In genomic region chr19:1057185-1057857, GRCh38 we compare ENCODE assay signal across 8 cellular contexts. TPM values are rescaled to one million over a fixed set of nuclear protein-coding genes. Genes with fewer than 3 reads are reported as not detected.
DNase-seq lines count a peak whose midpoint lies in the region; ATAC-seq and TF ChIP-seq lines count a peak whose summit lies in the region.

No MANE protein-coding gene starts in this region.

- no peaks in the 10 kb centered on the region for H3F3A ChIP-seq in DOHH2 (ENCODE audit: control insufficient read depth, insufficient read depth)

- H3K79me2 ChIP-seq in DOHH2 (ENCODE audit: control insufficient read depth, low read length) = no peaks in the 10 kb centered on the region

- H4K20me1 ChIP-seq in DOHH2 (ENCODE audit: control insufficient read depth, insufficient read depth, low read depth, low read length) = no peaks in the 10 kb centered on the region

- no peak overlapping the region for H3K27ac ChIP-seq in DOHH2 (ENCODE audit: low read depth, low read length)
- no peak overlapping the region for H3K27ac ChIP-seq in liver (ENCODE audit: low read depth in 1 of 2, low read length in 2 of 2)

- peak; percentile 74 to 81 for ATAC-seq in activated T-cell treated with anti-CD3 and anti-CD28 coated beads, Interleukin-2, amount 50 U/mL, for 4 hours
- no peak for ATAC-seq in HG03025 (IDR thresholded peaks at IDR 0.05; ENCODE audit: low FRiP score, unreplicated experiment)

- no peaks in the 10 kb centered on the region for H3K27me3 Mint-ChIP-seq in activated T-cell treated with anti-CD3 and anti-CD28 coated beads, Interleukin-2, amount 50 U/mL, for 4 hours (ENCODE audit: low read depth)
- H3K27me3 Mint-ChIP-seq in type B pancreatic cell = no peaks in the 10 kb centered on the region

- H3K36me3 ChIP-seq in DOHH2 (ENCODE audit: control insufficient read depth, low read length) = peaks cover 19% of the 10 kb centered on the region
- no peaks in the 10 kb centered on the region for H3K36me3 ChIP-seq in liver (ENCODE audit: control insufficient read depth in 4 of 4, insufficient read depth in 3 of 4, low read depth in 1 of 4, low read length in 3 of 4)

- H3K4me1 Mint-ChIP-seq in activated T-cell treated with anti-CD3 and anti-CD28 coated beads, Interleukin-2, amount 50 U/mL, for 4 hours (ENCODE audit: low read depth) = peaks cover 25% of the 10 kb centered on the region
- no peaks in the 10 kb centered on the region for H3K4me1 Mint-ChIP-seq in type B pancreatic cell (ENCODE audit: unreplicated experiment)

- H3K4me3 ChIP-seq in DOHH2 (ENCODE audit: low read length) = no peak overlapping the region
- no peak overlapping the region for H3K4me3 ChIP-seq in liver (ENCODE audit: low read depth in 1 of 3, low read length in 3 of 3)

- no peak overlapping the region for H3K4me2 ChIP-seq in DOHH2 (ENCODE audit: low read length)

- H3K27me3 ChIP-seq in DOHH2 (ENCODE audit: control insufficient read depth, low read length) (no peaks in the 10 kb centered on the region), liver (ENCODE audit: control insufficient read depth in 4 of 4, insufficient read depth in 4 of 4, low read length in 3 of 4) (no peaks in the 10 kb centered on the region)

- no peaks in the 10 kb centered on the region for H3K9me3 Mint-ChIP-seq in activated T-cell treated with anti-CD3 and anti-CD28 coated beads, Interleukin-2, amount 50 U/mL, for 4 hours
- no peaks in the 10 kb centered on the region for H3K9me3 Mint-ChIP-seq in type B pancreatic cell

- H3K9ac ChIP-seq in liver (ENCODE audit: low read depth in 1 of 2, low read length in 2 of 2) = no peak overlapping the region

- H3K27ac Mint-ChIP-seq in type B pancreatic cell = no peak overlapping the region

- TF ChIP-seq CTCF in DOHH2 (IDR thresholded peaks at IDR 0.05; ENCODE audit: low read depth, low read length, poor library complexity, severe bottlenecking) = peak; percentile 62
- peak; percentile 3 for TF ChIP-seq CTCF in liver (IDR thresholded peaks at IDR 0.05; ENCODE audit: low read depth, low read length, missing input control)
- TF ChIP-seq CTCF in type B pancreatic cell (conservative IDR thresholded peaks at IDR 0.05) = no peak

- H3K36me3 Mint-ChIP-seq in activated T-cell treated with anti-CD3 and anti-CD28 coated beads, Interleukin-2, amount 50 U/mL, for 4 hours (ENCODE audit: insufficient read depth) = peaks cover 11% of the 10 kb centered on the region
- peaks cover 3% of the 10 kb centered on the region for H3K36me3 Mint-ChIP-seq in type B pancreatic cell

- DNase-seq in Kasumi-1 (lab: John Stamatoyannopoulos, UW) (peak; percentile 21 to 32), type B pancreatic cell (ENCODE audit: extremely low spot score, unreplicated experiment) (no peak), NCI-H774 (lab: John Stamatoyannopoulos, UW) (no peak)
- peak; percentile 44 for DNase-seq in activated T-cell treated with anti-CD3 and anti-CD28 coated beads, Interleukin-2, amount 50 U/mL, for 4 hours
- DNase-seq in stimulated activated CD4-positive, alpha-beta T cell treated with anti-CD3 and anti-CD28 coated beads, Interleukin-2, amount 100 ng/mL, for 24 hours = no peak

- no peak overlapping the region for H3K4me3 Mint-ChIP-seq in activated T-cell treated with anti-CD3 and anti-CD28 coated beads, Interleukin-2, amount 50 U/mL, for 4 hours
- H3K4me3 Mint-ChIP-seq in type B pancreatic cell = no peak overlapping the region

- WGBS in liver = 56% methylated on average over 3 of the region's 3 CpGs

- H3K9me3 ChIP-seq in DOHH2 (ENCODE audit: control insufficient read depth, insufficient read depth, low read length) = no peaks in the 10 kb centered on the region
- peaks cover 0 to 13% (median 0%) of the 10 kb centered on the region in 4 donors for H3K9me3 ChIP-seq in liver (ENCODE audit: control insufficient read depth in 4 of 4, low read length in 3 of 4)

- H3K4me1 ChIP-seq in DOHH2 (ENCODE audit: control insufficient read depth, low read length) = peaks cover 10% of the 10 kb centered on the region; the same call in 1 of the 2 replicates
- no peaks in the 10 kb centered on the region for H3K4me1 ChIP-seq in liver (ENCODE audit: control insufficient read depth in 4 of 4, insufficient read depth in 4 of 4, low read length in 3 of 4)

- TF ChIP-seq RAD21 in liver (IDR thresholded peaks at IDR 0.05) = no peak

- no peaks in the 10 kb centered on the region for H3K9me2 ChIP-seq in DOHH2 (replicated peaks; ENCODE audit: control insufficient read depth, low read length)

TF ChIP-seq in liver, 16 proteins besides CTCF, POLR2A, EP300 and RAD21:
- TF ChIP-seq FOXA1 (IDR thresholded peaks at IDR 0.05) (no peak), YY1 (IDR thresholded peaks at IDR 0.05) (no peak), RXRA (IDR thresholded peaks at IDR 0.05) (no peak), EGR1 (IDR thresholded peaks at IDR 0.05; ENCODE audit: low read depth in 2 of 2) (no peak), FOXA2 (IDR thresholded peaks at IDR 0.05) (no peak), HNF4A (conservative IDR thresholded peaks at IDR 0.05) (no peak), NR2F2 (IDR thresholded peaks at IDR 0.05) (no peak)
- TF ChIP-seq, protein P1, sequence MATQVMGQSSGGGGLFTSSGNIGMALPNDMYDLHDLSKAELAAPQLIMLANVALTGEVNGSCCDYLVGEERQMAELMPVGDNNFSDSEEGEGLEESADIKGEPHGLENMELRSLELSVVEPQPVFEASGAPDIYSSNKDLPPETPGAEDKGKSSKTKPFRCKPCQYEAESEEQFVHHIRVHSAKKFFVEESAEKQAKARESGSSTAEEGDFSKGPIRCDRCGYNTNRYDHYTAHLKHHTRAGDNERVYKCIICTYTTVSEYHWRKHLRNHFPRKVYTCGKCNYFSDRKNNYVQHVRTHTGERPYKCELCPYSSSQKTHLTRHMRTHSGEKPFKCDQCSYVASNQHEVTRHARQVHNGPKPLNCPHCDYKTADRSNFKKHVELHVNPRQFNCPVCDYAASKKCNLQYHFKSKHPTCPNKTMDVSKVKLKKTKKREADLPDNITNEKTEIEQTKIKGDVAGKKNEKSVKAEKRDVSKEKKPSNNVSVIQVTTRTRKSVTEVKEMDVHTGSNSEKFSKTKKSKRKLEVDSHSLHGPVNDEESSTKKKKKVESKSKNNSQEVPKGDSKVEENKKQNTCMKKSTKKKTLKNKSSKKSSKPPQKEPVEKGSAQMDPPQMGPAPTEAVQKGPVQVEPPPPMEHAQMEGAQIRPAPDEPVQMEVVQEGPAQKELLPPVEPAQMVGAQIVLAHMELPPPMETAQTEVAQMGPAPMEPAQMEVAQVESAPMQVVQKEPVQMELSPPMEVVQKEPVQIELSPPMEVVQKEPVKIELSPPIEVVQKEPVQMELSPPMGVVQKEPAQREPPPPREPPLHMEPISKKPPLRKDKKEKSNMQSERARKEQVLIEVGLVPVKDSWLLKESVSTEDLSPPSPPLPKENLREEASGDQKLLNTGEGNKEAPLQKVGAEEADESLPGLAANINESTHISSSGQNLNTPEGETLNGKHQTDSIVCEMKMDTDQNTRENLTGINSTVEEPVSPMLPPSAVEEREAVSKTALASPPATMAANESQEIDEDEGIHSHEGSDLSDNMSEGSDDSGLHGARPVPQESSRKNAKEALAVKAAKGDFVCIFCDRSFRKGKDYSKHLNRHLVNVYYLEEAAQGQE (IDR thresholded peaks at IDR 0.05) = no peak
TF ChIP-seq in liver: peak in this region for 0.

RNA-seq across cellular contexts. Expression of gene ARHGAP45, which starts 9.6 kb away (rescaled TPM):
- 100 to 1,000 TPM; 128 to 133 (median 133) TPM for total RNA-seq in activated T-cell treated with anti-CD3 and anti-CD28 coated beads, Interleukin-2, amount 50 U/mL, for 4 hours
- 10 to 100 TPM; 13.6 to 27.5 TPM for total RNA-seq in liver
- 1 to 10 TPM; 3.3 to 5.8 TPM for polyA plus RNA-seq in liver
- 2.6 and 4.5 TPM in 2 replicates for total RNA-seq in type B pancreatic cell (ENCODE audit: low replicate concordance)

RNA-seq across cellular contexts. Expression of gene ABCA7, which starts 17.4 kb away (rescaled TPM):
- total RNA-seq in activated T-cell treated with anti-CD3 and anti-CD28 coated beads, Interleukin-2, amount 50 U/mL, for 4 hours = 1 to 10 TPM; 7.1 to 8.7 (median 8.6) TPM
- total RNA-seq in liver (10 to 100 TPM in 1 of 2 donors, 1 to 10 TPM in 1; 5.3 to 60.9 TPM), type B pancreatic cell (ENCODE audit: low replicate concordance) (23.9 and 26.1 TPM in 2 replicates)
- polyA plus RNA-seq in liver = 1 to 10 TPM; 3.0 to 4.4 TPM

RNA-seq across cellular contexts. Expression of gene CNN2, which starts 30.9 kb away (rescaled TPM):
- total RNA-seq in activated T-cell treated with anti-CD3 and anti-CD28 coated beads, Interleukin-2, amount 50 U/mL, for 4 hours = 10 to 100 TPM; 52.3 to 69.3 (median 57.8) TPM
- 10 to 100 TPM; 31.0 to 38.4 TPM for total RNA-seq in liver
- polyA plus RNA-seq in liver = 10 to 100 TPM; 10.1 to 22.6 TPM
- 276 and 279 TPM in 2 replicates for total RNA-seq in type B pancreatic cell (ENCODE audit: low replicate concordance)

RNA-seq across cellular contexts. Expression of gene RNU6-2, which starts 36.0 kb away (rescaled TPM):
- not detected for total RNA-seq in activated T-cell treated with anti-CD3 and anti-CD28 coated beads, Interleukin-2, amount 50 U/mL, for 4 hours
- total RNA-seq in liver (not detected), type B pancreatic cell (ENCODE audit: low replicate concordance) (not detected in 2 replicates)
- polyA plus RNA-seq in liver = not detected

RNA-seq across cellular contexts. Expression of gene TMEM259, which starts 36.4 kb away (rescaled TPM):
- 100 to 1,000 TPM; 197 to 210 (median 204) TPM for total RNA-seq in activated T-cell treated with anti-CD3 and anti-CD28 coated beads, Interleukin-2, amount 50 U/mL, for 4 hours
- total RNA-seq in liver = 10 to 100 TPM; 34.3 to 80.3 TPM
- 10 to 100 TPM; 29.7 to 99.3 TPM for polyA plus RNA-seq in liver
- 157 and 173 TPM in 2 replicates for total RNA-seq in type B pancreatic cell (ENCODE audit: low replicate concordance)

Comparison
In these comparisons a context has a peak if more than half of its experiments do, and no peak if none do; other contexts are left out.
1. DNase-seq: peak in Kasumi-1 (2 of 2) and activated T-cell treated with anti-CD3 and anti-CD28 coated beads, Interleukin-2, amount 50 U/mL, for 4 hours (single experiment); none in type B pancreatic cell (single experiment), stimulated activated CD4-positive, alpha-beta T cell treated with anti-CD3 and anti-CD28 coated beads, Interleukin-2, amount 100 ng/mL, for 24 hours (0 of 2) and NCI-H774 (single experiment).
2. RNA of gene ARHGAP45, which starts 9.6 kb away (total RNA-seq): 128 to 133 TPM in activated T-cell treated with anti-CD3 and anti-CD28 coated beads, Interleukin-2, amount 50 U/mL, for 4 hours; 13.6 to 27.5 TPM in liver and 2.6 to 4.5 TPM in type B pancreatic cell; every median in the first group is over 4 times any median in the second.